In the genomic region with DNA sequence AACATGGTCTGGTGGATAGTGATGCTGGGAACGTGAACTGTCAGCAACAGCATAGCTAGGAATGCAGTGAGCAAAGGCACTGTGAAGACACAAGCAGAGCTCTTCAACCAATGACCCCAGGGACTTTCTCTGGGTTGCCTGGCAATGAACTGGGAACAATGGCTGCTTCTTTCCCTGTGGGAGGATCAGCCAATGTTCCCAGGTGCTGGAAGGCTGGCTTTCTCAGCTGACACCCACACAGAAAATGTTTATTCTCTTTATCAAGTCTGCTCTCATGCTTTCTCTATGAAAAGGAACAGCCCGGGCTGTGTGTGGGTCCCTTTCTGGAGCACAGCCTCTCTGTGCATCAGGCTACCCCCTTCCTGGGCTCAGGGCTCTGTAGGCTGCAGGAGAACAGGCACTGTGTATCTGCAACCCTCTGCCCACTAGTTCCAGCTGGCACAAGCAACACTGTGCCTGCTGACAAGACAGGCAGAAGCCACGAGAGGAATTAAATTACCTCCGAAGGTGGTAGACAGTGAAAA, we compare ENCODE assay signal across 18 cellular contexts. TPM values are rescaled to one million over a fixed set of nuclear protein-coding genes. Genes with fewer than 3 reads are reported as not detected.
DNase-seq lines count a peak whose midpoint lies in the region; ATAC-seq and TF ChIP-seq lines count a peak whose summit lies in the region.
"Had no signal": no experiment of that assay in that cellular context is flagged by ENCODE, and none has a peak within 500 bp of the region (broad histone marks: within the 10 kb centered on the region; RNA-seq: fewer than 3 reads in every experiment).

No MANE protein-coding gene starts in this region.

- peak overlapping the region in 3 of 5 experiments; percentile 45 to 80 (median 74) for H3K27ac Mint-ChIP-seq in brain
- H3K27ac Mint-ChIP-seq: activated T-cell treated with anti-CD3 and anti-CD28 coated beads, Interleukin-2, amount 50 U/mL, for 72 hours; T-helper 1 cell treated with Interleukin-12 subunit alpha and Interleukin-12 subunit beta and Interleukin-4 antibody, amounts not matched to agents 30 μg/mL and 1 μg/mL, for 36 hours had no signal

- no peak for TF ChIP-seq CTCF in brain (conservative IDR thresholded peaks at IDR 0.05)
- TF ChIP-seq CTCF in right lobe of liver (IDR thresholded peaks at IDR 0.05): no peak

- intact Hi-C loops in right lobe of liver (cut with DNase I): no loop called here

- no peaks in the 10 kb centered on the region for H3K9me3 ChIP-seq in right lobe of liver
- H3K9me3 ChIP-seq: Caco-2, spleen, thoracic aorta had no signal

- no peaks in the 10 kb centered on the region for H3K27me3 ChIP-seq in right lobe of liver
- H3K27me3 ChIP-seq: spleen had no signal

- peaks cover 0 to 14% (median 4%) of the 10 kb centered on the region in 4 donors for H3K4me1 ChIP-seq in right lobe of liver
- H3K4me1 ChIP-seq: Caco-2 had no signal

- 60% methylated on average over 4 of the region's 4 CpGs for WGBS in right lobe of liver (ENCODE audit: insufficient coverage, low coverage, low lambda C conversion rate, missing lambda C conversion rate)

- peak overlapping the region in 1 of 5 experiments; percentile 1 for H3K4me3 Mint-ChIP-seq in brain
- H3K4me3 Mint-ChIP-seq: activated T-cell treated with anti-CD3 and anti-CD28 coated beads, Interleukin-2, amount 50 U/mL, for 72 hours; T-helper 1 cell treated with Interleukin-12 subunit alpha and Interleukin-12 subunit beta and Interleukin-4 antibody, amounts not matched to agents 30 μg/mL and 1 μg/mL, for 36 hours had no signal

- H3K4me1 Mint-ChIP-seq in brain: peaks cover 25% of the 10 kb centered on the region

- TF ChIP-seq POLR2A in right lobe of liver (IDR thresholded peaks at IDR 0.05): no peak

- H3K27ac ChIP-seq in right lobe of liver: no peak overlapping the region
- H3K27ac ChIP-seq: spleen, thoracic aorta had no signal

- peak; percentile 20 to 39 (median 30) for ATAC-seq in right lobe of liver
- ATAC-seq: activated T-cell treated with anti-CD3 and anti-CD28 coated beads, Interleukin-2, amount 50 U/mL, for 72 hours had no signal

- H3K4me3 ChIP-seq in right lobe of liver: no peak overlapping the region
- H3K4me3 ChIP-seq: spleen, thoracic aorta had no signal

- peak; percentile 13 for DNase-seq in NCI-H2171 treated with DMSO at 0.1 percent for 48 hours (lab: John Stamatoyannopoulos, UW)
- no peak for DNase-seq in NCI-H2171 (lab: John Stamatoyannopoulos, UW)
- DNase-seq in right lobe of liver: no peak
- peak; percentile 93 for DNase-seq in superior temporal gyrus (ENCODE audit: extremely low spot score)
- DNase-seq in dermis blood vessel endothelial cell: no peak
- DNase-seq in NCI-H2081 (lab: John Stamatoyannopoulos, UW): no peak
- DNase-seq in effector CD4-positive, alpha-beta T cell: no peak
- DNase-seq: ACHN; activated CD4-positive, alpha-beta T cell treated with anti-CD3 and anti-CD28 coated beads, Interleukin-2, amount 50 U/mL, for 1 hour; activated T-cell treated with anti-CD3 and anti-CD28 coated beads, Interleukin-2, amount 50 U/mL, for 72 hours; Caco-2; Karpas-422; NCI-H2227 treated with DMSO at 0.1 percent for 48 hours; OCI-M1; spleen had no signal

- no peaks in the 10 kb centered on the region for H3K27me3 Mint-ChIP-seq in brain

- H3K36me3 ChIP-seq in right lobe of liver: peaks cover 0 to 39% (median 7%) of the 10 kb centered on the region in 4 donors
- H3K36me3 ChIP-seq: thoracic aorta had no signal

- peaks cover 11% of the 10 kb centered on the region for H3K36me3 Mint-ChIP-seq in brain

- H3K9me3 Mint-ChIP-seq in brain: no peaks in the 10 kb centered on the region
- H3K9me3 Mint-ChIP-seq: activated T-cell treated with anti-CD3 and anti-CD28 coated beads, Interleukin-2, amount 50 U/mL, for 72 hours; T-helper 1 cell treated with Interleukin-12 subunit alpha and Interleukin-12 subunit beta and Interleukin-4 antibody, amounts not matched to agents 30 μg/mL and 1 μg/mL, for 36 hours had no signal

RNA-seq across cellular contexts. Expression of a gene that starts 54.2 kb away (rescaled TPM):
- 1.6 TPM for polyA plus RNA-seq in brain (ENCODE audit: insufficient read depth, low read depth, low replicate concordance)
- 10 to 100 TPM in 5 of 6 experiments, 1 to 10 TPM in 1; 8.9 to 20.7 (median 15.8) TPM for total RNA-seq in right lobe of liver
- total RNA-seq in dermis blood vessel endothelial cell: 2.2 and 6.2 TPM in 2 replicates

Comparison
In these comparisons a context has a peak if more than half of its experiments do, and no peak if none do; other contexts are left out.
1. DNase-seq: peak in NCI-H2171 treated with DMSO at 0.1 percent for 48 hours (single experiment) and superior temporal gyrus (single experiment); none in NCI-H2171 (single experiment), right lobe of liver (0 of 3), dermis blood vessel endothelial cell (single experiment), NCI-H2081 (0 of 2) and effector CD4-positive, alpha-beta T cell (single experiment).